ENCODE assay signal across 8 cellular contexts in genomic region chr15:91852741-91853500, GRCh38. TPM values are rescaled to one million over a fixed set of nuclear protein-coding genes. Genes with fewer than 3 reads are reported as not detected.
DNase-seq lines count a peak whose midpoint lies in the region; ATAC-seq and TF ChIP-seq lines count a peak whose summit lies in the region.

No MANE protein-coding gene starts in this region.

- TF ChIP-seq POLR2A in esophagus squamous epithelium (IDR thresholded peaks at IDR 0.05) = no peak

- 0 out of 2 replicates have a peak, but pooled peaks cover 4% of the 10 kb centered on the region for H4K20me1 ChIP-seq in OCI-LY7 (ENCODE audit: insufficient read depth, low read length)

- H3K9me3 ChIP-seq in OCI-LY7 (ENCODE audit: low read length) (no peaks in the 10 kb centered on the region), esophagus squamous epithelium (no peaks in the 10 kb centered on the region), muscle layer of duodenum (ENCODE audit: control insufficient read depth in 1 of 2, low read length in 2 of 2) (no peaks in the 10 kb centered on the region)

- TF ChIP-seq CTCF in OCI-LY7 (conservative IDR thresholded peaks at IDR 0.05; ENCODE audit: low read length) (peak; percentile 87), esophagus squamous epithelium (IDR thresholded peaks at IDR 0.05) (peak; percentile 39 to 95 (median 86))

- H3K4me1 ChIP-seq in OCI-LY7 (ENCODE audit: insufficient read depth, low read length, poor library complexity, severe bottlenecking) (peaks cover 34% of the 10 kb centered on the region), esophagus squamous epithelium (peaks cover 34 to 65% (median 35%) of the 10 kb centered on the region in 3 donors), muscle layer of duodenum (ENCODE audit: control insufficient read depth in 1 of 2, insufficient read depth in 2 of 2, low read length in 2 of 2) (peaks cover 16 to 30% of the 10 kb centered on the region in 2 donors)

- H3K4me1 Mint-ChIP-seq in activated T-cell treated with anti-CD3 and anti-CD28 coated beads, Interleukin-2, amount 50 U/mL, for 72 hours (ENCODE audit: low read depth) = peaks cover 56% of the 10 kb centered on the region
- peaks cover 31 to 56% of the 10 kb centered on the region in 2 donors for H3K4me1 Mint-ChIP-seq in stimulated activated naive B cell treated with anti-CD40 and anti-IgM and Interleukin-4, amounts not matched to agents 10 μg/mL and 1 μg/mL and 100 μg/mL, for 72 hours

- ATAC-seq in GM19351 (IDR thresholded peaks at IDR 0.05; ENCODE audit: unreplicated experiment) (peak; percentile 44), HG03442 (IDR thresholded peaks at IDR 0.05; ENCODE audit: unreplicated experiment) (peak; percentile 56)
- peak; percentile 76 to 78 for ATAC-seq in activated T-cell treated with anti-CD3 and anti-CD28 coated beads, Interleukin-2, amount 50 U/mL, for 72 hours (replicated peaks in 1 of 2)
- peak; percentile 59 to 62 for ATAC-seq in stimulated activated naive B cell treated with anti-CD40 and anti-IgM and Interleukin-4, amounts not matched to agents 10 μg/mL and 1 μg/mL and 100 μg/mL, for 72 hours (replicated peaks)

- peak overlapping the region; percentile 77 for H2AFZ ChIP-seq in OCI-LY7 (ENCODE audit: low read length)

- H3K4me2 ChIP-seq in OCI-LY7 (ENCODE audit: low read length) = peak overlapping the region; percentile 98

- peak in 13 of 14 donors; percentile 55 to 96 (median 87) for DNase-seq in C1 segment of cervical spinal cord (lab: John Stamatoyannopoulos, UW)
- peak; percentile 86 for DNase-seq in OCI-LY7 (ENCODE audit: low spot score)
- peak; percentile 71 to 87 for DNase-seq in activated T-cell treated with anti-CD3 and anti-CD28 coated beads, Interleukin-2, amount 50 U/mL, for 72 hours
- peak; percentile 27 for DNase-seq in esophagus squamous epithelium (lab: John Stamatoyannopoulos, UW)
- peak; percentile 38 for DNase-seq in stimulated activated naive B cell treated with anti-CD40 and anti-IgM and Interleukin-4, amounts not matched to agents 10 μg/mL and 1 μg/mL and 100 μg/mL, for 72 hours

- peaks cover 7% of the 10 kb centered on the region for H3K27me3 Mint-ChIP-seq in activated T-cell treated with anti-CD3 and anti-CD28 coated beads, Interleukin-2, amount 50 U/mL, for 72 hours (ENCODE audit: low read depth)
- peaks cover 42 to 66% of the 10 kb centered on the region in 2 donors for H3K27me3 Mint-ChIP-seq in stimulated activated naive B cell treated with anti-CD40 and anti-IgM and Interleukin-4, amounts not matched to agents 10 μg/mL and 1 μg/mL and 100 μg/mL, for 72 hours

- BruUV-seq in OCI-LY7 (replicated peaks; lab: Mats Ljungman, UMichigan) = no TSS peak

- no peaks in the 10 kb centered on the region for H3K36me3 Mint-ChIP-seq in activated T-cell treated with anti-CD3 and anti-CD28 coated beads, Interleukin-2, amount 50 U/mL, for 72 hours (ENCODE audit: insufficient read depth in 2 of 2)
- peaks cover 2 to 10% of the 10 kb centered on the region in 2 donors for H3K36me3 Mint-ChIP-seq in stimulated activated naive B cell treated with anti-CD40 and anti-IgM and Interleukin-4, amounts not matched to agents 10 μg/mL and 1 μg/mL and 100 μg/mL, for 72 hours

- peak overlapping the region; percentile 84 for H3K4me3 ChIP-seq in OCI-LY7 (ENCODE audit: low read depth, low read length, poor library complexity, severe bottlenecking)
- peak overlapping the region; percentile 75 to 80 (median 76) for H3K4me3 ChIP-seq in esophagus squamous epithelium
- peak overlapping the region; percentile 64 to 72 for H3K4me3 ChIP-seq in muscle layer of duodenum (ENCODE audit: low read depth in 1 of 2, low read length in 2 of 2)

- H3K27ac Mint-ChIP-seq in activated T-cell treated with anti-CD3 and anti-CD28 coated beads, Interleukin-2, amount 50 U/mL, for 72 hours = peak overlapping the region; percentile 2
- H3K27ac Mint-ChIP-seq in stimulated activated naive B cell treated with anti-CD40 and anti-IgM and Interleukin-4, amounts not matched to agents 10 μg/mL and 1 μg/mL and 100 μg/mL, for 72 hours = peak overlapping the region; percentile 84

- peak overlapping the region; percentile 95 for H3K27ac ChIP-seq in OCI-LY7 (ENCODE audit: low read depth, low read length, poor library complexity, severe bottlenecking)
- peak overlapping the region; percentile 95 to 98 (median 96) for H3K27ac ChIP-seq in esophagus squamous epithelium
- peak overlapping the region; percentile 84 for H3K27ac ChIP-seq in muscle layer of duodenum (ENCODE audit: low read length)

- WGBS in esophagus squamous epithelium, 2 donors = 0 to 1% methylated on average over 3 to 13 of the region's 70 CpGs

- H3K27me3 ChIP-seq in esophagus squamous epithelium (no peaks in the 10 kb centered on the region), muscle layer of duodenum (ENCODE audit: low read depth, low read length) (no peaks in the 10 kb centered on the region)

- H3K4me3 Mint-ChIP-seq in activated T-cell treated with anti-CD3 and anti-CD28 coated beads, Interleukin-2, amount 50 U/mL, for 72 hours = peak overlapping the region; percentile 67 to 81
- peak overlapping the region; percentile 79 to 83 for H3K4me3 Mint-ChIP-seq in stimulated activated naive B cell treated with anti-CD40 and anti-IgM and Interleukin-4, amounts not matched to agents 10 μg/mL and 1 μg/mL and 100 μg/mL, for 72 hours

- H3K9me3 Mint-ChIP-seq in activated T-cell treated with anti-CD3 and anti-CD28 coated beads, Interleukin-2, amount 50 U/mL, for 72 hours = no peaks in the 10 kb centered on the region
- peaks cover 0 to 1% of the 10 kb centered on the region in 2 donors for H3K9me3 Mint-ChIP-seq in stimulated activated naive B cell treated with anti-CD40 and anti-IgM and Interleukin-4, amounts not matched to agents 10 μg/mL and 1 μg/mL and 100 μg/mL, for 72 hours

- intact Hi-C loops in OCI-LY7 (cut with micrococcal nuclease; ENCODE audit: unreplicated experiment) (loop anchor here (1.0 to 10.0 kb wide), 5 partner anchors 122 to 1054 kb away; no protein-coding TSS in a partner anchor), esophagus squamous epithelium (cut with DNase I) (loop anchor here (5.0 to 10.0 kb wide), 2 partner anchors 148 to 224 kb away; no protein-coding TSS in a partner anchor)

- peaks cover 40% of the 10 kb centered on the region; the same call in 1 of the 2 replicates for H3K79me2 ChIP-seq in OCI-LY7 (ENCODE audit: insufficient read depth, low read depth, low read length)

- no peaks in the 10 kb centered on the region for H3K9me2 ChIP-seq in OCI-LY7 (ENCODE audit: insufficient read depth, low read length)

- CTCF ChIA-PET in OCI-LY7 (lab: Charles Lee; ENCODE audit: unreplicated experiment) = no interaction called here

- POLR2A ChIA-PET in OCI-LY7 (lab: Charles Lee) = interaction anchor here (1.9 kb wide), 1 partner anchor 11 kb away, joined by 10 read pairs; no protein-coding TSS in a partner anchor

- H3K36me3 ChIP-seq in OCI-LY7 (ENCODE audit: insufficient read depth, low read length) = no peaks in the 10 kb centered on the region
- no peaks in the 10 kb centered on the region for H3K36me3 ChIP-seq in esophagus squamous epithelium
- H3K36me3 ChIP-seq in muscle layer of duodenum (ENCODE audit: control insufficient read depth in 1 of 2, insufficient read depth in 2 of 2, low read length in 2 of 2) = no peaks in the 10 kb centered on the region

RNA-seq across cellular contexts. Expression of gene SLCO3A1, which starts 0.6 kb away (rescaled TPM):
- 7.6 and 8.5 TPM in 2 replicates for total RNA-seq in OCI-LY7 (2014; rRNA removed; shearing (Covaris generic))
- total RNA-seq in OCI-LY7 (2022) = 40.0 and 47.3 TPM in 2 replicates
- total RNA-seq in activated T-cell treated with anti-CD3 and anti-CD28 coated beads, Interleukin-2, amount 50 U/mL, for 72 hours = 10 to 100 TPM in 1 of 2 donors, 1 to 10 TPM in 1; 8.2 to 13.6 TPM
- 10 to 100 TPM; 10.9 to 18.1 (median 14.2) TPM for total RNA-seq in esophagus squamous epithelium

Comparison
In these comparisons a context has a peak if more than half of its experiments do, and no peak if none do; other contexts are left out.
1. Peak in every context shown above with its lines: DNase-seq, ATAC-seq, H3K4me3 ChIP-seq and H3K27ac ChIP-seq.
2. DNase-seq: peak in every context shown above with its lines; median percentile 87 in C1 segment of cervical spinal cord; 86 in OCI-LY7; 79 in activated T-cell treated with anti-CD3 and anti-CD28 coated beads, Interleukin-2, amount 50 U/mL, for 72 hours; 38 in stimulated activated naive B cell treated with anti-CD40 and anti-IgM and Interleukin-4, amounts not matched to agents 10 μg/mL and 1 μg/mL and 100 μg/mL, for 72 hours; 27 in esophagus squamous epithelium.